Comparison of ENCODE assay signal across 8 cellular contexts in the genomic region with DNA sequence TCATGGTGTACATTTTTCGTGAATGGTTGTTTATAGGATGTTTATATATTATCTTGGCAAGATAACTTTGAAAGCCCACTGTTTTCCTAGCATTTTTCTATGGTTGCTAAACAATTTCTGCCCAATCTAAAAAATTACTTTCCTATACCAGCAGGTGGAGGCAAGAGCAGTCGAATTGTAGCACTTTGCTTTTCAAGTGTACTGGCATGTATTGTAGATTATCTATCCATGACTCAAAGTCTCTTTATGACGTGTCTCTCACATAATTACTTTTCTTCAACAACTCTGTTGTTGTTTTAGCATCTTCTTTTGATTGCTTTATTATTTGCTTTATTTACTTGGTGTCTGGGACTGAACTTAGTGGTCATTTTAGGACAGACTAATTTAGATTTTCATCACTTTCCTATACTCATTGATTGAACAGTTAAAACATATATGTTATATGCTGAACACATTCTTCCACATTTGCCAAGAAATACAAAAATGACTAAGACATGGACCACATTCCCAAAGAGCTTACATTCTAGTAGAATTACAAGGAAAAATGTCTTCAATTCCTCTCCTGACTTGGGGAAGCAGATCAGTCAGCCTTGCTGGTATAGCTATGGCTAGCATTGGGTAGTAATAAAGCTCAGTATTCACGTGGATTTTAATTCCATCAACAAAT. TPM values are rescaled to one million over a fixed set of nuclear protein-coding genes. Genes with fewer than 3 reads are reported as not detected.
DNase-seq lines count a peak whose midpoint lies in the region; ATAC-seq, FAIRE-seq and TF ChIP-seq lines count a peak whose summit lies in the region.

No MANE protein-coding gene starts in this region.

- H3K27me3 Mint-ChIP-seq in astrocyte (ENCODE audit: low read depth, unreplicated experiment): no peaks in the 10 kb centered on the region

- peaks cover 10% of the 10 kb centered on the region for H3K4me1 ChIP-seq in astrocyte (ENCODE audit: insufficient read depth, low read length)

- DNase-seq in CD1c-positive myeloid dendritic cell (ENCODE audit: extremely low spot score): peak; percentile 49
- DNase-seq in GM18507 (ENCODE audit: extremely low spot score, insufficient read length, low read depth): no peak
- DNase-seq in NCI-H748 (lab: John Stamatoyannopoulos, UW; ENCODE audit: unreplicated experiment): peak; percentile 35
- peak; percentile 79 for DNase-seq in astrocyte (ENCODE audit: low read depth)
- peak; percentile 59 for DNase-seq in left kidney (ENCODE audit: low read depth, low spot score)
- no peak for DNase-seq in substantia nigra (lab: John Stamatoyannopoulos, UW)
- DNase-seq in NCI-H1092 (lab: John Stamatoyannopoulos, UW): no peak

- ATAC-seq in HG02884 (IDR thresholded peaks at IDR 0.05; ENCODE audit: unreplicated experiment): peak; percentile 85

- H3K4me3 ChIP-seq in astrocyte (ENCODE audit: insufficient read depth, low read depth, low read length): no peak overlapping the region

- peak overlapping the region; percentile 19 for H3K9ac ChIP-seq in astrocyte (ENCODE audit: low read length)

- no peaks in the 10 kb centered on the region for H3K9me3 ChIP-seq in astrocyte (ENCODE audit: insufficient read depth, low read depth, low read length)

- peaks cover 72% of the 10 kb centered on the region for H3K79me2 ChIP-seq in astrocyte (ENCODE audit: insufficient read depth, low read length)

- peak overlapping the region; percentile 46 for H3K4me2 ChIP-seq in astrocyte (ENCODE audit: low read length)

- peaks cover 2% of the 10 kb centered on the region for H3K9me3 Mint-ChIP-seq in astrocyte (ENCODE audit: unreplicated experiment)

- peaks cover 20% of the 10 kb centered on the region for H4K20me1 ChIP-seq in astrocyte (ENCODE audit: insufficient read depth, low read length)

- H3K4me1 Mint-ChIP-seq in astrocyte (ENCODE audit: low read depth, unreplicated experiment): peaks cover 10% of the 10 kb centered on the region

- peak overlapping the region; percentile 90 for H3K27ac Mint-ChIP-seq in astrocyte (ENCODE audit: unreplicated experiment)

- FAIRE-seq in GM18507 (lab: Jason Lieb, UNC): peak; percentile 85
- peak; percentile 47 for FAIRE-seq in astrocyte (lab: Jason Lieb, UNC)

- no peaks in the 10 kb centered on the region for H3K36me3 ChIP-seq in astrocyte (ENCODE audit: insufficient read depth, low read length)

- H2AFZ ChIP-seq in astrocyte (ENCODE audit: low read depth, low read length): no peak overlapping the region

- H3K36me3 Mint-ChIP-seq in astrocyte (ENCODE audit: low read depth, unreplicated experiment): peaks cover 7% of the 10 kb centered on the region

- no peaks in the 10 kb centered on the region for H3K27me3 ChIP-seq in astrocyte (ENCODE audit: insufficient read depth, low read length)

- peak overlapping the region; percentile 55 for H3K4me3 Mint-ChIP-seq in astrocyte (ENCODE audit: unreplicated experiment)

- TF ChIP-seq CTCF in astrocyte (IDR thresholded peaks at IDR 0.05; ENCODE audit: insufficient read depth, low read depth, low read length): peak; percentile 88

- H3K27ac ChIP-seq in astrocyte (ENCODE audit: low read depth, low read length) (peak overlapping the region; percentile 63), substantia nigra (ENCODE audit: low read depth, low read length, poor library complexity, severe bottlenecking) (no peak overlapping the region)

RNA-seq across cellular contexts. Expression of gene NLN, which starts 20.7 kb away (rescaled TPM):
- 59.3 and 65.2 TPM in 2 replicates for total RNA-seq in astrocyte

RNA-seq across cellular contexts. Expression of gene SGTB, which starts 20.8 kb away (rescaled TPM):
- 29.5 and 31.7 TPM in 2 replicates for total RNA-seq in astrocyte

Comparison
In these comparisons a context has a peak if more than half of its experiments do, and no peak if none do; other contexts are left out.
1. DNase-seq: peak in CD1c-positive myeloid dendritic cell (single experiment), NCI-H748 (single experiment), astrocyte (single experiment) and left kidney (single experiment); none in GM18507 (single experiment), substantia nigra (0 of 49) and NCI-H1092 (single experiment).